23 cellular contexts compared by ENCODE assay signal in the genomic region with DNA sequence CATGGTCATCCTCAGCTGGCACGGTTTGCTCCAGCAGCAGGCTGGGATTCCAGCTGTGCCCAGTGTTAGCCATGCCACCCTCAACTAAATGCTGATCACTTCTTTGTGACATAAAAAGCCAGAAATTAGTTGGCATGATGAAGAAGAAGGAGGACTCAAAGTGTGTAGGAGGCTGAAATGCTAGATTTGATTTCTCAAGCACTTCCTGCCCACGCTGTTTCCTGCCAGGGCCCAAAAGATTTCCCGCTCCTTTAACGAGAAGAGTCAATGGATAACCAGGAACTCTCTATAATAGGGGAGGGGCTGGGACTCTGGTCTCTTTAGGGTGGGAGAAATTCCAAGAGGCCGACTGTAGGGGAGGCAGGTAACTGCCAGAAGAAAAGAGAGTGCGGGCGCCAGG. TPM values are rescaled to one million over a fixed set of nuclear protein-coding genes. Genes with fewer than 3 reads are reported as not detected.
DNase-seq lines count a peak whose midpoint lies in the region; ATAC-seq, FAIRE-seq and TF ChIP-seq lines count a peak whose summit lies in the region.
"Had no signal": no experiment of that assay in that cellular context is flagged by ENCODE, and none has a peak within 500 bp of the region (broad histone marks: within the 10 kb centered on the region; RNA-seq: fewer than 3 reads in every experiment).

No MANE protein-coding gene starts in this region.

- no peaks in the 10 kb centered on the region for H3K27me3 Mint-ChIP-seq in activated CD4-positive, alpha-beta T cell treated with anti-CD3 and anti-CD28 coated beads for 36 hours

- CTCF ChIA-PET in activated CD4-positive, alpha-beta T cell treated with anti-CD3 and anti-CD28 coated beads for 36 hours (lab: Charles Lee), result interaction anchor here (0.8 to 2.7 kb wide), 2 partner anchors 10 to 547 kb away, joined by 3 to 12 read pairs; no protein-coding TSS in a partner anchor

- H3K36me3 Mint-ChIP-seq in activated CD4-positive, alpha-beta T cell treated with anti-CD3 and anti-CD28 coated beads for 36 hours (ENCODE audit: low read depth), result no peaks in the 10 kb centered on the region

- H3K4me3 ChIP-seq in kidney (ENCODE audit: low read length in 2 of 2) (no peak overlapping the region), MM.1S (ENCODE audit: low read length) (no peak overlapping the region)
- H3K4me3 ChIP-seq: GM12878, HAP-1 had no signal

- no peaks in the 10 kb centered on the region for H3K9me3 Mint-ChIP-seq in activated CD4-positive, alpha-beta T cell treated with anti-CD3 and anti-CD28 coated beads for 36 hours (ENCODE audit: low read depth)

- H3F3A ChIP-seq in MM.1S (ENCODE audit: insufficient read depth, low read length), result no peaks in the 10 kb centered on the region

- no peak overlapping the region for H3K9ac ChIP-seq in kidney (ENCODE audit: low read length in 2 of 2)
- H3K9ac ChIP-seq in MM.1S (ENCODE audit: low read length), result no peak overlapping the region

- H4K20me1 ChIP-seq in MM.1S (ENCODE audit: insufficient read depth, low read length), result no peaks in the 10 kb centered on the region

- ATAC-seq in activated CD4-positive, alpha-beta T cell treated with anti-CD3 and anti-CD28 coated beads for 36 hours, result peak; percentile 82
- no peak for ATAC-seq in HG03457 (IDR thresholded peaks at IDR 0.05; ENCODE audit: unreplicated experiment)
- ATAC-seq: GM12878 had no signal

- no peaks in the 10 kb centered on the region for H3K9me2 ChIP-seq in MM.1S (replicated peaks; ENCODE audit: insufficient read depth, low read length)

- POLR2A ChIA-PET in activated CD4-positive, alpha-beta T cell treated with anti-CD3 and anti-CD28 coated beads for 36 hours (lab: Charles Lee), result interaction anchor here (1.1 kb wide), 1 partner anchor 70 kb away, joined by 3 read pairs; no protein-coding TSS in a partner anchor

- H3K4me3 Mint-ChIP-seq in activated CD4-positive, alpha-beta T cell treated with anti-CD3 and anti-CD28 coated beads for 36 hours, result no peak overlapping the region

- H3K27ac ChIP-seq in kidney (ENCODE audit: low read depth in 2 of 2, low read length in 2 of 2) (no peak overlapping the region), MM.1S (ENCODE audit: low read length) (no peak overlapping the region)

- H3K4me2 ChIP-seq in MM.1S (ENCODE audit: low read depth, low read length), result no peak overlapping the region

- intact Hi-C loops in activated CD4-positive, alpha-beta T cell treated with anti-CD3 and anti-CD28 coated beads for 36 hours (cut with DNase I, micrococcal nuclease), result no loop called here
- intact Hi-C loops in kidney (cut with DNase I), result no loop called here

- peak; percentile 20 for DNase-seq in activated CD4-positive, alpha-beta T cell treated with anti-CD3 and anti-CD28 coated beads for 36 hours
- no peak for DNase-seq in activated CD4-positive, alpha-beta T cell treated with anti-CD3 and anti-CD28 coated beads, Interleukin-2, amount 50 U/mL, for 1 hour
- DNase-seq in stimulated activated CD4-positive, alpha-beta T cell treated with anti-CD3 and anti-CD28 coated beads, Interleukin-15, amount 100 ng/mL, for 24 hours, result peak; percentile 4
- DNase-seq in stimulated activated CD4-positive, alpha-beta T cell treated with anti-CD3 and anti-CD28 coated beads, Interleukin-2, amount 100 ng/mL, for 24 hours, result no peak
- DNase-seq in kidney (peak; percentile 32), NCI-H82 treated with DMSO at 0.1 percent for 48 hours (lab: John Stamatoyannopoulos, UW; ENCODE audit: unreplicated experiment) (no peak), MM.1S (no peak)
- DNase-seq: 8988T; DMS79; IMR-90; NCI-H1436 treated with DMSO at 0.1 percent for 48 hours; NCI-H2081 treated with DMSO at 0.1 percent for 48 hours; NCI-H226; NCI-H526; NK-92 treated with Interleukin-12 subunit alpha and Interleukin-12 subunit beta, amount 100 ng/mL, for 24 hours; OCI-M1; RPMI8226 had no signal

- H3K27ac Mint-ChIP-seq in activated CD4-positive, alpha-beta T cell treated with anti-CD3 and anti-CD28 coated beads for 36 hours, result peak overlapping the region; percentile 62
- H3K27ac Mint-ChIP-seq: CD14-positive monocyte had no signal

- H3K9me3 ChIP-seq in kidney (ENCODE audit: control insufficient read depth in 1 of 2, low read length in 2 of 2) (no peaks in the 10 kb centered on the region), MM.1S (replicated peaks; ENCODE audit: insufficient read depth, low read length) (no peaks in the 10 kb centered on the region)
- H3K9me3 ChIP-seq: HAP-1 had no signal

- no peak overlapping the region for H2AFZ ChIP-seq in MM.1S (ENCODE audit: low read length)

- H3K27me3 ChIP-seq in MM.1S (replicated peaks; ENCODE audit: insufficient read depth, low read length), result peaks cover 9% of the 10 kb centered on the region

- H3K4me1 ChIP-seq in kidney (ENCODE audit: control insufficient read depth in 1 of 2, insufficient read depth in 1 of 2, low read depth in 1 of 2, low read length in 2 of 2) (peaks cover 4 to 8% of the 10 kb centered on the region in 2 donors), MM.1S (ENCODE audit: low read length) (no peaks in the 10 kb centered on the region)
- H3K4me1 ChIP-seq: HAP-1 had no signal

- H3K36me3 ChIP-seq in kidney (ENCODE audit: control insufficient read depth in 1 of 2, insufficient read depth in 2 of 2, low read length in 2 of 2) (no peaks in the 10 kb centered on the region), MM.1S (replicated peaks; ENCODE audit: insufficient read depth, low read length) (no peaks in the 10 kb centered on the region)
- H3K36me3 ChIP-seq: HAP-1 had no signal

- H3K4me1 Mint-ChIP-seq in activated CD4-positive, alpha-beta T cell treated with anti-CD3 and anti-CD28 coated beads for 36 hours, result peaks cover 17% of the 10 kb centered on the region

- FAIRE-seq in kidney (lab: Jason Lieb, UNC), result no peak
- FAIRE-seq: GM12878, GM18507 had no signal

- TF ChIP-seq CTCF in kidney (IDR thresholded peaks at IDR 0.05; ENCODE audit: borderline replicate concordance, extremely low read depth, insufficient read depth) (no peak), MM.1S (IDR thresholded peaks at IDR 0.05; ENCODE audit: low read length) (no peak)

- no peaks in the 10 kb centered on the region for H3K79me2 ChIP-seq in MM.1S (ENCODE audit: low read length)

RNA-seq across cellular contexts. Expression of a gene that starts 26.4 kb away (rescaled TPM):
- 10 to 100 TPM; 50.6 to 55.4 TPM for total RNA-seq in activated CD4-positive, alpha-beta T cell treated with anti-CD3 and anti-CD28 coated beads for 36 hours
- 43.7 TPM for total RNA-seq in kidney
- 25.1 TPM for polyA plus RNA-seq in kidney (ENCODE audit: insufficient read depth, low read depth, low replicate concordance)
- total RNA-seq: G401 had no signal

Comparison
In these comparisons a context has a peak if more than half of its experiments do, and no peak if none do; other contexts are left out.
1. DNase-seq: peak in activated CD4-positive, alpha-beta T cell treated with anti-CD3 and anti-CD28 coated beads for 36 hours (single experiment), stimulated activated CD4-positive, alpha-beta T cell treated with anti-CD3 and anti-CD28 coated beads, Interleukin-15, amount 100 ng/mL, for 24 hours (single experiment) and kidney (single experiment); none in activated CD4-positive, alpha-beta T cell treated with anti-CD3 and anti-CD28 coated beads, Interleukin-2, amount 50 U/mL, for 1 hour (single experiment), stimulated activated CD4-positive, alpha-beta T cell treated with anti-CD3 and anti-CD28 coated beads, Interleukin-2, amount 100 ng/mL, for 24 hours (0 of 2), NCI-H82 treated with DMSO at 0.1 percent for 48 hours (single experiment) and MM.1S (single experiment).